In genomic region chr2:111946294-111947114, GRCh38 we compare ENCODE assay signal across 8 cellular contexts. TPM values are rescaled to one million over a fixed set of nuclear protein-coding genes. Genes with fewer than 3 reads are reported as not detected.
DNase-seq lines count a peak whose midpoint lies in the region; ATAC-seq and TF ChIP-seq lines count a peak whose summit lies in the region.

No MANE protein-coding gene starts in this region.

- CTCF ChIA-PET in HCT116 (lab: Charles Lee) (no interaction called here), SK-N-SH (lab: Yijun Ruan, JAX) (interaction anchor here (1.1 to 1.6 kb wide), 3 partner anchors 9 to 58 kb away, joined by 3 read pairs; no protein-coding TSS in a partner anchor)

- peaks cover 11% of the 10 kb centered on the region for H3K4me1 Mint-ChIP-seq in glutamatergic neuron (ENCODE audit: low read depth, unreplicated experiment)
- H3K4me1 Mint-ChIP-seq in T-helper 17 cell: no peaks in the 10 kb centered on the region

- peak overlapping the region in 1 of 2 experiments; percentile 44 for H3K4me3 ChIP-seq in HCT116 (replicated peaks in 1 of 2; ENCODE audit: low read depth in 1 of 2, low read length in 2 of 2)
- H3K4me3 ChIP-seq in SK-N-SH (ENCODE audit: low read depth in 2 of 2, low read length in 1 of 2): no peak overlapping the region
- H3K4me3 ChIP-seq in sigmoid colon: no peak overlapping the region

- TF ChIP-seq EP300 in SK-N-SH (IDR thresholded peaks at IDR 0.05; ENCODE audit: borderline replicate concordance in 1 of 2, low read depth in 1 of 2, low read length in 1 of 2) (no peak), sigmoid colon (IDR thresholded peaks at IDR 0.05) (peak in 2 of 4 donors; percentile 37 to 44)

- DNase-seq in HCT116 (ENCODE audit: low read depth, low spot score) (peak; percentile 94), SK-N-SH (no peak), glutamatergic neuron (no peak), sigmoid colon (peak; percentile 76), T-helper 17 cell (no peak)

- H3F3A ChIP-seq in SK-N-SH (replicated peaks; ENCODE audit: insufficient read depth): no peaks in the 10 kb centered on the region

- H3K27me3 ChIP-seq in HCT116 (ENCODE audit: insufficient read depth, low read length) (no peaks in the 10 kb centered on the region), SK-N-SH (ENCODE audit: insufficient read depth) (no peaks in the 10 kb centered on the region), sigmoid colon (no peaks in the 10 kb centered on the region)

- H3K4me2 ChIP-seq in HCT116 (ENCODE audit: low read length): peak overlapping the region; percentile 77
- no peak overlapping the region for H3K4me2 ChIP-seq in SK-N-SH

- H3K79me2 ChIP-seq in HCT116 (ENCODE audit: insufficient read depth, low read length): no peaks in the 10 kb centered on the region
- H3K79me2 ChIP-seq in SK-N-SH (ENCODE audit: insufficient read depth): no peaks in the 10 kb centered on the region

- H3K27ac ChIP-seq in HCT116 (ENCODE audit: low read depth, low read length): peak overlapping the region; percentile 59
- H3K27ac ChIP-seq in SK-N-SH (ENCODE audit: low read depth in 2 of 2, low read length in 1 of 2): no peak overlapping the region
- H3K27ac ChIP-seq in sigmoid colon: peak overlapping the region; percentile 65 to 83 (median 80)

- TF ChIP-seq POLR2A in HCT116 (IDR thresholded peaks at IDR 0.05; ENCODE audit: borderline replicate concordance, extremely low read depth, insufficient read depth, insufficient read length) (no peak), sigmoid colon (IDR thresholded peaks at IDR 0.05) (no peak)

- H3K4me3 Mint-ChIP-seq in glutamatergic neuron (ENCODE audit: unreplicated experiment): no peak overlapping the region
- no peak overlapping the region for H3K4me3 Mint-ChIP-seq in T-helper 17 cell

- WGBS in SK-N-SH (ENCODE audit: low lambda C conversion rate): 79% methylated on average over 9 of the region's 9 CpGs
- WGBS in sigmoid colon, 2 donors: 15 to 55% methylated on average over 9 of the region's 9 CpGs

- no peaks in the 10 kb centered on the region; a peak in 1 of 4 replicates for H3K36me3 ChIP-seq in HCT116 (ENCODE audit: control insufficient read depth in 1 of 2, insufficient read depth in 2 of 2, low read length in 2 of 2)
- H3K36me3 ChIP-seq in SK-N-SH (replicated peaks in 1 of 2; ENCODE audit: control insufficient read depth in 1 of 2, insufficient read depth in 2 of 2, low read length in 1 of 2): no peaks in the 10 kb centered on the region
- peaks cover 0 to 12% (median 0%) of the 10 kb centered on the region in 4 donors for H3K36me3 ChIP-seq in sigmoid colon

- H3K36me3 Mint-ChIP-seq in glutamatergic neuron (ENCODE audit: unreplicated experiment) (no peaks in the 10 kb centered on the region), T-helper 17 cell (ENCODE audit: low read depth) (no peaks in the 10 kb centered on the region)

- TF ChIP-seq CTCF in HCT116 (IDR thresholded peaks at IDR 0.05 in 2 of 3, conservative IDR thresholded peaks at IDR 0.05 in 1 of 3; ENCODE audit: borderline replicate concordance in 1 of 3, insufficient read depth in 1 of 3, low read depth in 2 of 3, low read length in 2 of 3): no peak
- TF ChIP-seq CTCF in SK-N-SH (IDR thresholded peaks at IDR 0.05): no peak
- no peak for TF ChIP-seq CTCF in glutamatergic neuron (IDR thresholded peaks at IDR 0.05; ENCODE audit: partially characterized antibody, unreplicated experiment)
- no peak for TF ChIP-seq CTCF in sigmoid colon (IDR thresholded peaks at IDR 0.05)

- H4K20me1 ChIP-seq in HCT116 (ENCODE audit: insufficient read depth): no peaks in the 10 kb centered on the region
- H4K20me1 ChIP-seq in SK-N-SH (ENCODE audit: insufficient read depth): no peaks in the 10 kb centered on the region

- H3K9ac ChIP-seq in HCT116 (ENCODE audit: low read length): peak overlapping the region; percentile 42
- no peak overlapping the region for H3K9ac ChIP-seq in SK-N-SH

- no peaks in the 10 kb centered on the region for H3K27me3 Mint-ChIP-seq in glutamatergic neuron (ENCODE audit: unreplicated experiment)
- peaks cover 12% of the 10 kb centered on the region for H3K27me3 Mint-ChIP-seq in T-helper 17 cell

- no TSS peak for BruUV-seq in HCT116 (replicated peaks; lab: Mats Ljungman, UMichigan)

- RAD21 ChIA-PET in HCT116 (lab: Charles Lee; ENCODE audit: low non-redundant PET in 1 of 2, low total read pairs in 2 of 2, uncharacterized antibody in 2 of 2, unreplicated experiment in 2 of 2): no interaction called here

- H3K4me1 ChIP-seq in HCT116 (ENCODE audit: control insufficient read depth in 1 of 2, insufficient read depth in 2 of 2, low read length in 2 of 2): peaks cover 24 to 26% of the 10 kb centered on the region in 2 experiments
- H3K4me1 ChIP-seq in SK-N-SH (ENCODE audit: control insufficient read depth in 1 of 2, insufficient read depth in 2 of 2, low read depth in 1 of 2, low read length in 1 of 2): no peaks in the 10 kb centered on the region; a peak in 1 of 4 replicates
- H3K4me1 ChIP-seq in sigmoid colon: peaks cover 0 to 35% (median 28%) of the 10 kb centered on the region in 4 donors

- peak; percentile 91 for ATAC-seq in HCT116
- ATAC-seq in HG02973 (IDR thresholded peaks at IDR 0.05; ENCODE audit: unreplicated experiment): no peak
- no peak for ATAC-seq in T-helper 17 cell
- no peak for ATAC-seq in HG02938 (IDR thresholded peaks at IDR 0.05; ENCODE audit: unreplicated experiment)
- no peak for ATAC-seq in HG02759 (IDR thresholded peaks at IDR 0.05; ENCODE audit: unreplicated experiment)

- intact Hi-C loops in HCT116 (cut with micrococcal nuclease): loop anchor here (1.0 kb wide), 2 partner anchors 29 to 48 kb away; partner anchors contain the start of gene MERTK
- intact Hi-C loops in sigmoid colon (cut with DNase I): loop anchor here (5.0 kb wide), 1 partner anchor 49 kb away; the partner anchor contains the start of gene MERTK

- POLR2A ChIA-PET in HCT116 (lab: Charles Lee) (interaction anchor here (0.6 kb wide), 1 partner anchor 28 kb away, joined by 4 read pairs; no protein-coding TSS in a partner anchor), SK-N-SH (lab: Yijun Ruan, JAX) (no interaction called here)

- H3K27ac Mint-ChIP-seq in glutamatergic neuron (ENCODE audit: unreplicated experiment) (peak overlapping the region; percentile 62), T-helper 17 cell (no peak overlapping the region)

- TF ChIP-seq RAD21 in HCT116 (IDR thresholded peaks at IDR 0.05; ENCODE audit: low read depth): peak; percentile 49
- TF ChIP-seq RAD21 in SK-N-SH (IDR thresholded peaks at IDR 0.05; ENCODE audit: low read length): no peak

- H2AFZ ChIP-seq in HCT116 (ENCODE audit: low read depth, low read length, poor library complexity, severe bottlenecking) (no peak overlapping the region), SK-N-SH (ENCODE audit: low read depth) (no peak overlapping the region)

- H3K9me3 Mint-ChIP-seq in glutamatergic neuron (ENCODE audit: unreplicated experiment): peaks cover 4% of the 10 kb centered on the region

- no peaks in the 10 kb centered on the region for H3K9me3 ChIP-seq in HCT116 (ENCODE audit: control insufficient read depth in 1 of 2, insufficient read depth in 1 of 2, low read depth in 1 of 2, low read length in 2 of 2)
- H3K9me3 ChIP-seq in SK-N-SH: no peaks in the 10 kb centered on the region
- no peaks in the 10 kb centered on the region for H3K9me3 ChIP-seq in sigmoid colon
- H3K9me3 ChIP-seq in T-helper 17 cell (ENCODE audit: control insufficient read depth, low read length, poor library complexity, severe bottlenecking): no peaks in the 10 kb centered on the region

- no peaks in the 10 kb centered on the region for H3K9me2 ChIP-seq in HCT116 (ENCODE audit: insufficient read depth)
- no peaks in the 10 kb centered on the region for H3K9me2 ChIP-seq in SK-N-SH

TF ChIP-seq in HCT116, 20 proteins besides CTCF, POLR2A, EP300 and RAD21 (continues in another document):
- TF ChIP-seq, protein P1, sequence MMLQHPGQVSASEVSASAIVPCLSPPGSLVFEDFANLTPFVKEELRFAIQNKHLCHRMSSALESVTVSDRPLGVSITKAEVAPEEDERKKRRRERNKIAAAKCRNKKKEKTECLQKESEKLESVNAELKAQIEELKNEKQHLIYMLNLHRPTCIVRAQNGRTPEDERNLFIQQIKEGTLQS (IDR thresholded peaks at IDR 0.05): no peak
- peak; percentile 96 for TF ChIP-seq SP1 (IDR thresholded peaks at IDR 0.05; ENCODE audit: low read depth)

TF ChIP-seq in SK-N-SH, 30 proteins besides CTCF, POLR2A, EP300 and RAD21 (continues in another document):
- TF ChIP-seq, protein P2, sequence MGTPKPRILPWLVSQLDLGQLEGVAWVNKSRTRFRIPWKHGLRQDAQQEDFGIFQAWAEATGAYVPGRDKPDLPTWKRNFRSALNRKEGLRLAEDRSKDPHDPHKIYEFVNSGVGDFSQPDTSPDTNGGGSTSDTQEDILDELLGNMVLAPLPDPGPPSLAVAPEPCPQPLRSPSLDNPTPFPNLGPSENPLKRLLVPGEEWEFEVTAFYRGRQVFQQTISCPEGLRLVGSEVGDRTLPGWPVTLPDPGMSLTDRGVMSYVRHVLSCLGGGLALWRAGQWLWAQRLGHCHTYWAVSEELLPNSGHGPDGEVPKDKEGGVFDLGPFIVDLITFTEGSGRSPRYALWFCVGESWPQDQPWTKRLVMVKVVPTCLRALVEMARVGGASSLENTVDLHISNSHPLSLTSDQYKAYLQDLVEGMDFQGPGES (IDR thresholded peaks at IDR 0.05; ENCODE audit: low read depth, low read length): no peak
- TF ChIP-seq, protein P3, sequence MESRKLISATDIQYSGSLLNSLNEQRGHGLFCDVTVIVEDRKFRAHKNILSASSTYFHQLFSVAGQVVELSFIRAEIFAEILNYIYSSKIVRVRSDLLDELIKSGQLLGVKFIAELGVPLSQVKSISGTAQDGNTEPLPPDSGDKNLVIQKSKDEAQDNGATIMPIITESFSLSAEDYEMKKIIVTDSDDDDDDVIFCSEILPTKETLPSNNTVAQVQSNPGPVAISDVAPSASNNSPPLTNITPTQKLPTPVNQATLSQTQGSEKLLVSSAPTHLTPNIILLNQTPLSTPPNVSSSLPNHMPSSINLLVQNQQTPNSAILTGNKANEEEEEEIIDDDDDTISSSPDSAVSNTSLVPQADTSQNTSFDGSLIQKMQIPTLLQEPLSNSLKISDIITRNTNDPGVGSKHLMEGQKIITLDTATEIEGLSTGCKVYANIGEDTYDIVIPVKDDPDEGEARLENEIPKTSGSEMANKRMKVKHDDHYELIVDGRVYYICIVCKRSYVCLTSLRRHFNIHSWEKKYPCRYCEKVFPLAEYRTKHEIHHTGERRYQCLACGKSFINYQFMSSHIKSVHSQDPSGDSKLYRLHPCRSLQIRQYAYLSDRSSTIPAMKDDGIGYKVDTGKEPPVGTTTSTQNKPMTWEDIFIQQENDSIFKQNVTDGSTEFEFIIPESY (IDR thresholded peaks at IDR 0.05; ENCODE audit: borderline replicate concordance, low read depth): no peak
- 0 out of 2 replicates have a peak, but pooled peaks have one; percentile 19 for TF ChIP-seq FOSL2 (IDR thresholded peaks at IDR 0.05; ENCODE audit: borderline replicate concordance, low read depth)

RNA-seq across cellular contexts. Expression of gene MERTK, which starts 48.1 kb away (rescaled TPM):
- total RNA-seq in HCT116 (2021; ENCODE audit: unreplicated experiment): 5.7 TPM
- polyA plus RNA-seq in HCT116 (2012): 3.9 and 4.2 TPM in 2 replicates
- polyA plus RNA-seq in SK-N-SH (2012; rRNA removed): 9.6 and 12.4 TPM in 2 replicates
- polyA plus RNA-seq in SK-N-SH (2012; cell fraction: cytosol; rRNA removed): 3.3 TPM in 2 replicates
- 49.6 and 63.1 TPM in 2 replicates for polyA plus RNA-seq in SK-N-SH (2012; cell fraction: nucleus; rRNA removed)
- total RNA-seq in glutamatergic neuron (ENCODE audit: unreplicated experiment): 2.3 TPM
- total RNA-seq in sigmoid colon: 10 to 100 TPM; 14.4 to 31.6 (median 26.0) TPM
- 1 to 10 TPM; 2.4 to 6.2 (median 5.1) TPM for polyA plus RNA-seq in sigmoid colon
- under 1 TPM; 0.12 to 0.13 TPM for total RNA-seq in T-helper 17 cell

Comparison
In these comparisons a context has a peak if more than half of its experiments do, and no peak if none do; other contexts are left out.
1. DNase-seq: peak in HCT116 (single experiment) and sigmoid colon (single experiment); none in SK-N-SH (single experiment), glutamatergic neuron (single experiment) and T-helper 17 cell (0 of 3).
2. H3K27ac ChIP-seq: peak in HCT116 (single experiment) and sigmoid colon (4 of 4); none in SK-N-SH (0 of 2).
3. Of the 11 proteins assayed by ChIP-seq in both SK-N-SH and HCT116: peak only in SK-N-SH: none; only in HCT116: JUND, MAX, POLR2AphosphoS5, RAD21 and SIN3A; in both: REST; in neither: 5.